19 cellular contexts compared by ENCODE assay signal in genomic region chr1:26328597-26328996, GRCh38. TPM values are rescaled to one million over a fixed set of nuclear protein-coding genes. Genes with fewer than 3 reads are reported as not detected.
DNase-seq lines count a peak whose midpoint lies in the region; ATAC-seq, FAIRE-seq and TF ChIP-seq lines count a peak whose summit lies in the region.
"Had no signal": no experiment of that assay in that cellular context is flagged by ENCODE, and none has a peak within 500 bp of the region (broad histone marks: within the 10 kb centered on the region; RNA-seq: fewer than 3 reads in every experiment).

No MANE protein-coding gene starts in this region.

- TF ChIP-seq CTCF in DOHH2 (IDR thresholded peaks at IDR 0.05; ENCODE audit: low read depth, low read length, poor library complexity, severe bottlenecking) (no peak), HEK293 (tag by site-specific recombination; IDR thresholded peaks at IDR 0.05) (no peak), WERI-Rb-1 (IDR thresholded peaks at IDR 0.05; ENCODE audit: low read depth, low read length) (no peak), kidney (IDR thresholded peaks at IDR 0.05; ENCODE audit: borderline replicate concordance, extremely low read depth, insufficient read depth) (no peak), HFFc6 (IDR thresholded peaks at IDR 0.05) (no peak)

- intact Hi-C loops in kidney (cut with DNase I): no loop called here

- ATAC-seq in GM19351 (IDR thresholded peaks at IDR 0.05; ENCODE audit: unreplicated experiment): no peak
- ATAC-seq: HCT116, PC-3, T-helper 17 cell had no signal

- H4K20me1 ChIP-seq in DOHH2 (ENCODE audit: control insufficient read depth, insufficient read depth, low read depth, low read length): no peaks in the 10 kb centered on the region

- H3K27ac ChIP-seq in DOHH2 (ENCODE audit: low read depth, low read length) (no peak overlapping the region), HEK293 (ENCODE audit: extremely low read depth, low read depth, low read length) (no peak overlapping the region; the same call in 1 of the 2 replicates), WERI-Rb-1 (peak overlapping the region; percentile 73), kidney (ENCODE audit: low read depth in 2 of 2, low read length in 2 of 2) (no peak overlapping the region), caudate nucleus (ENCODE audit: low read depth, low read length) (no peak overlapping the region)
- H3K27ac ChIP-seq: C4-2B, SJCRH30 had no signal

- H3K9me2 ChIP-seq in DOHH2 (replicated peaks; ENCODE audit: control insufficient read depth, low read length): no peaks in the 10 kb centered on the region

- H3K27ac Mint-ChIP-seq in HFFc6: no peak overlapping the region
- H3K27ac Mint-ChIP-seq: T-helper 17 cell had no signal

- POLR2A ChIA-PET in HEK293 (lab: Yijun Ruan, JAX): no interaction called here

- H3F3A ChIP-seq in DOHH2 (ENCODE audit: control insufficient read depth, insufficient read depth): no peaks in the 10 kb centered on the region; the same call in 1 of the 2 replicates

- DNase-seq in WERI-Rb-1: no peak
- peak; percentile 20 for DNase-seq in kidney
- DNase-seq in caudate nucleus (lab: John Stamatoyannopoulos, UW): no peak
- DNase-seq in SHP77 (lab: John Stamatoyannopoulos, UW): no peak
- DNase-seq in HFFc6: no peak
- DNase-seq: ACHN, GF-D8, KBM-7, NCI-H187, NCI-H446 treated with DMSO at 0.1 percent for 48 hours, PC-3, RPMI8226, T-helper 17 cell had no signal

- H3K36me3 Mint-ChIP-seq in HFFc6 (ENCODE audit: low read depth): no peaks in the 10 kb centered on the region

- no peaks in the 10 kb centered on the region for H3K36me3 ChIP-seq in DOHH2 (ENCODE audit: control insufficient read depth, low read length)
- peaks cover 0 to 18% of the 10 kb centered on the region in 2 experiments; a peak in 1 of 3 replicates for H3K36me3 ChIP-seq in HEK293 (ENCODE audit: control insufficient read depth in 2 of 2, insufficient read depth in 1 of 2, low read length in 2 of 2)
- peaks cover 19% of the 10 kb centered on the region for H3K36me3 ChIP-seq in WERI-Rb-1
- no peaks in the 10 kb centered on the region for H3K36me3 ChIP-seq in kidney (ENCODE audit: control insufficient read depth in 1 of 2, insufficient read depth in 2 of 2, low read length in 2 of 2)
- H3K36me3 ChIP-seq: SJCRH30 had no signal

- H3K4me1 ChIP-seq in DOHH2 (ENCODE audit: control insufficient read depth, low read length): peaks cover 9% of the 10 kb centered on the region
- no peaks in the 10 kb centered on the region for H3K4me1 ChIP-seq in HEK293 (ENCODE audit: control insufficient read depth, insufficient read depth, low read length)
- no peaks in the 10 kb centered on the region for H3K4me1 ChIP-seq in kidney (ENCODE audit: control insufficient read depth in 1 of 2, insufficient read depth in 1 of 2, low read depth in 1 of 2, low read length in 2 of 2)

- peaks cover 9% of the 10 kb centered on the region for H3K4me1 Mint-ChIP-seq in HFFc6 (ENCODE audit: low read depth)

- H3K9me3 ChIP-seq in DOHH2 (ENCODE audit: control insufficient read depth, insufficient read depth, low read length) (no peaks in the 10 kb centered on the region), HEK293 (ENCODE audit: control insufficient read depth, insufficient read depth, low read depth, low read length) (no peaks in the 10 kb centered on the region), WERI-Rb-1 (ENCODE audit: severe bottlenecking) (no peaks in the 10 kb centered on the region), kidney (ENCODE audit: control insufficient read depth in 1 of 2, low read length in 2 of 2) (no peaks in the 10 kb centered on the region)
- H3K9me3 ChIP-seq: SJCRH30 had no signal

- H3K27me3 Mint-ChIP-seq in HFFc6 (ENCODE audit: insufficient read depth): peaks cover 5% of the 10 kb centered on the region
- H3K27me3 Mint-ChIP-seq: T-helper 17 cell had no signal

- H3K4me2 ChIP-seq in DOHH2 (ENCODE audit: low read length): peak overlapping the region; percentile 26; the same call in 1 of the 2 replicates

- no peak overlapping the region for H3K9ac ChIP-seq in kidney (ENCODE audit: low read length in 2 of 2)

- CTCF ChIA-PET in HEK293 (lab: Yijun Ruan, JAX): interaction anchor here (0.6 to 2.4 kb wide), 4 partner anchors 33 to 292 kb away, joined by 3 to 14 read pairs (median 5); no protein-coding TSS in a partner anchor

- no peaks in the 10 kb centered on the region for H3K27me3 ChIP-seq in DOHH2 (ENCODE audit: control insufficient read depth, low read length)
- no peaks in the 10 kb centered on the region for H3K27me3 ChIP-seq in WERI-Rb-1 (ENCODE audit: insufficient read depth, low read depth, severe bottlenecking)

- FAIRE-seq in kidney (lab: Jason Lieb, UNC): no peak

- H3K4me3 ChIP-seq in DOHH2 (ENCODE audit: low read length): no peak overlapping the region
- H3K4me3 ChIP-seq in HEK293 (ENCODE audit: low read depth, low read length): no peak overlapping the region
- no peak overlapping the region for H3K4me3 ChIP-seq in WERI-Rb-1 (ENCODE audit: low read depth, low read length)
- H3K4me3 ChIP-seq in kidney (ENCODE audit: low read length in 2 of 2): no peak overlapping the region
- H3K4me3 ChIP-seq: SJCRH30 had no signal

- no peaks in the 10 kb centered on the region for H3K9me3 Mint-ChIP-seq in HFFc6

- H3K79me2 ChIP-seq in DOHH2 (ENCODE audit: control insufficient read depth, low read length): no peaks in the 10 kb centered on the region

- no peak overlapping the region for H3K4me3 Mint-ChIP-seq in HFFc6
- H3K4me3 Mint-ChIP-seq: T-helper 17 cell had no signal

TF ChIP-seq in HEK293, 187 proteins besides CTCF, POLR2A, EP300 and RAD21 (continues in another document):
- TF ChIP-seq GLIS1 (tag by site-specific recombination; IDR thresholded peaks at IDR 0.05): 0 out of 2 replicates have a peak, but pooled peaks have one; percentile 20
- no peak for TF ChIP-seq ZNF37A (tag by site-specific recombination; IDR thresholded peaks at IDR 0.05)
- no peak for TF ChIP-seq ZFP3 (tag by site-specific recombination; IDR thresholded peaks at IDR 0.05; ENCODE audit: low read depth)
- peak; percentile 71 for TF ChIP-seq ZNF600 (tag by site-specific recombination; IDR thresholded peaks at IDR 0.05)
- TF ChIP-seq ZNF302 (tag by site-specific recombination; IDR thresholded peaks at IDR 0.05; ENCODE audit: low read depth): no peak
- no peak for TF ChIP-seq ZNF404 (tag by site-specific recombination; IDR thresholded peaks at IDR 0.05)
- TF ChIP-seq ZNF639 (tag by site-specific recombination; IDR thresholded peaks at IDR 0.05): no peak
- no peak for TF ChIP-seq ZNF112 (tag by site-specific recombination; IDR thresholded peaks at IDR 0.05)
- TF ChIP-seq ZNF843 (tag by site-specific recombination; IDR thresholded peaks at IDR 0.05): no peak
- no peak for TF ChIP-seq ZSCAN4 (tag by site-specific recombination; IDR thresholded peaks at IDR 0.05)
- TF ChIP-seq ZNF366 (tag by site-specific recombination; conservative IDR thresholded peaks at IDR 0.05): no peak

RNA-seq across cellular contexts. Expression of gene CD52, which starts 10.8 kb away (rescaled TPM):
- total RNA-seq in kidney: 30.8 TPM
- polyA plus RNA-seq in kidney (ENCODE audit: insufficient read depth, low read depth, low replicate concordance): 13.2 TPM
- total RNA-seq in HFFc6 (2021; fragmentation: NEBNext Ultra II Directional; extraction: Animal tissue kit (Norgen Biotek cat#: 25700)): not detected
- total RNA-seq: PC-3, SJCRH30 had no signal

RNA-seq across cellular contexts. Expression of gene UBXN11, which starts 22.2 kb away (rescaled TPM):
- total RNA-seq in kidney: 55.0 TPM
- polyA plus RNA-seq in kidney (ENCODE audit: insufficient read depth, low read depth, low replicate concordance): 30.2 TPM
- 10 to 100 TPM in 4 of 6 experiments, 1 to 10 TPM in 2; 9.5 to 11.9 (median 10.5) TPM for total RNA-seq in HFFc6 (2021; fragmentation: NEBNext Ultra II Directional; extraction: Animal tissue kit (Norgen Biotek cat#: 25700))

RNA-seq across cellular contexts. Expression of gene CRYBG2, which starts 25.3 kb away (rescaled TPM):
- total RNA-seq in kidney: 2.2 TPM
- polyA plus RNA-seq in kidney (ENCODE audit: insufficient read depth, low read depth, low replicate concordance): not detected
- total RNA-seq in HFFc6 (2021; fragmentation: NEBNext Ultra II Directional; extraction: Animal tissue kit (Norgen Biotek cat#: 25700)): not detected
- total RNA-seq: SJCRH30 had no signal

RNA-seq across cellular contexts. Expression of gene ZNF683, which starts 44.0 kb away (rescaled TPM):
- total RNA-seq in kidney: 0.25 TPM
- polyA plus RNA-seq in kidney (ENCODE audit: insufficient read depth, low read depth, low replicate concordance): not detected
- not detected for total RNA-seq in HFFc6 (2021; fragmentation: NEBNext Ultra II Directional; extraction: Animal tissue kit (Norgen Biotek cat#: 25700))
- total RNA-seq: PC-3, SJCRH30, T-helper 17 cell had no signal

RNA-seq across cellular contexts. Expression of gene SH3BGRL3, which starts 48.7 kb away (rescaled TPM):
- 140 TPM for total RNA-seq in kidney
- polyA plus RNA-seq in kidney (ENCODE audit: insufficient read depth, low read depth, low replicate concordance): 180 TPM
- 100 to 1,000 TPM; 731 to 914 (median 779) TPM for total RNA-seq in HFFc6 (2021; fragmentation: NEBNext Ultra II Directional; extraction: Animal tissue kit (Norgen Biotek cat#: 25700))

Comparison
In these comparisons a context has a peak if more than half of its experiments do, and no peak if none do; other contexts are left out.
1. RNA of gene CD52, which starts 10.8 kb away (total RNA-seq): 30.8 TPM in kidney (single experiment); not detected in HFFc6; every median in the first group is over 10 times any median in the second.